Comparison of ENCODE assay signal across 8 cellular contexts in the genomic region with DNA sequence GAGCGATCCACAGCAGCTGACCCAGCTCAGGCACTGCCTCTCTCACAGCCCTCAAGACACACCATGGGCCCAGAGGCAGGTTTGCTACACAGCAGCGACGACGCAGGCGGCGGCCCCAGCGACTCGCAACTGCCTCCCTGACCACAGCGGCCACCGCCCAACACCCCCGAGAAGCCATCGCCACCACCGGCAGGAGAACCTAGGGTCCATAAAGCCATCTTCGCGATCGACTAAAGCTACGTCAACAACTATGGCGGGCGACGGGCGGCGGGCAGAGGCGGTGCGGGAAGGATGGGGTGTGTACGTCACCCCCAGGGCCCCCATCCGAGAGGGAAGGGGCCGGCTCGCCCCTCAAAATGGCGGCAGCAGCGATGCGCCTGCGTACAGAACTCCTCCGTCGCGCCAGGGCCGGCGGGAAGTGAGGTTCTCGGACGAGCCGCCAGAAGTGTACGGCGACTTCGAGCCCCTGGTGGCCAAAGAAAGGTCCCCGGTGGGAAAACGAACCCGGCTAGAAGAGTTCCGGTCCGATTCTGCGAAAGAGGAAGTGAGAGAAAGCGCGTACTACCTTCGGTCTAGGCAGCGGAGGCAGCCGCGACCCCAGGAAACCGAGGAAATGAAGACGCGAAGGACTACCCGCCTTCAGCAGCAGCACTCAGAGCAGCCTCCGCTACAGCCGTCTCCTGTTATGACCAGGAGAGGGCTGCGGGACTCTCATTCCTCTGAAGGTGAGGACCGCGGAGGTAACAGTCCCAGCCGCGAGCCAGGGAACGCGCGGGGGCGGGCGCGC. TPM values are rescaled to one million over a fixed set of nuclear protein-coding genes. Genes with fewer than 3 reads are reported as not detected.
A peak's percentile ranks its signal among the peaks of the same experiment; 100 is the strongest.
DNase-seq lines count a peak whose midpoint lies in the region; ATAC-seq and TF ChIP-seq lines count a peak whose summit lies in the region.

A gene with protein sequence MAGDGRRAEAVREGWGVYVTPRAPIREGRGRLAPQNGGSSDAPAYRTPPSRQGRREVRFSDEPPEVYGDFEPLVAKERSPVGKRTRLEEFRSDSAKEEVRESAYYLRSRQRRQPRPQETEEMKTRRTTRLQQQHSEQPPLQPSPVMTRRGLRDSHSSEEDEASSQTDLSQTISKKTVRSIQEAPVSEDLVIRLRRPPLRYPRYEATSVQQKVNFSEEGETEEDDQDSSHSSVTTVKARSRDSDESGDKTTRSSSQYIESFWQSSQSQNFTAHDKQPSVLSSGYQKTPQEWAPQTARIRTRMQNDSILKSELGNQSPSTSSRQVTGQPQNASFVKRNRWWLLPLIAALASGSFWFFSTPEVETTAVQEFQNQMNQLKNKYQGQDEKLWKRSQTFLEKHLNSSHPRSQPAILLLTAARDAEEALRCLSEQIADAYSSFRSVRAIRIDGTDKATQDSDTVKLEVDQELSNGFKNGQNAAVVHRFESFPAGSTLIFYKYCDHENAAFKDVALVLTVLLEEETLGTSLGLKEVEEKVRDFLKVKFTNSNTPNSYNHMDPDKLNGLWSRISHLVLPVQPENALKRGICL (plus strand): TSS at position 33 of the 787 bp plus-strand sequence. CDS start 218 bp downstream, at position 251.

- peak; percentile 54 for TF ChIP-seq POLR2A in testis (IDR thresholded peaks at IDR 0.05)

- peak; percentile 96 for DNase-seq in GM12864 (ENCODE audit: low read depth)
- DNase-seq in NCI-H1092 treated with DMSO at 0.1 percent for 48 hours (lab: John Stamatoyannopoulos, UW), result peak; percentile 99
- peak; percentile 99 for DNase-seq in SKM-1 (lab: John Stamatoyannopoulos, UW; ENCODE audit: unreplicated experiment)
- peak; percentile 94 to 95 for DNase-seq in activated naive CD4-positive, alpha-beta T cell treated with anti-CD3 and anti-CD28 coated beads, Interleukin-2, amount 50 U/mL, for 72 hours (ENCODE audit: low spot score in 2 of 2)
- DNase-seq in glomerular endothelial cell (ENCODE audit: extremely low read depth, low read depth, low spot score), result peak; percentile 84
- DNase-seq in omental fat pad (ENCODE audit: low spot score), result peak; percentile 67
- DNase-seq in testis, result peak; percentile 96

- 0% methylated on average over 6 to 63 of the region's 72 CpGs for WGBS in testis, 2 donors

- no peaks in the 10 kb centered on the region for H3K36me3 ChIP-seq in testis (ENCODE audit: low read depth, missing control alignments)

- peaks cover 7% of the 10 kb centered on the region for H3K4me1 ChIP-seq in testis

- H3K27ac Mint-ChIP-seq in activated naive CD4-positive, alpha-beta T cell treated with anti-CD3 and anti-CD28 coated beads, Interleukin-2, amount 50 U/mL, for 72 hours, result peak within 1 kb of the TSS; percentile 99 to 100

- H3K9me3 ChIP-seq in testis, result no peaks in the 10 kb centered on the region

- no peaks in the 10 kb centered on the region for H3K27me3 ChIP-seq in testis

- H3K4me3 ChIP-seq in GM12864 (ENCODE audit: low read depth, low read length) (peak within 1 kb of the TSS; percentile 78), testis (peak within 1 kb of the TSS; percentile 81 to 88)

- H3K27ac ChIP-seq in testis, result peak within 1 kb of the TSS; percentile 95 to 98

- ATAC-seq in HG02623 (IDR thresholded peaks at IDR 0.05; ENCODE audit: unreplicated experiment) (peak; percentile 66), omental fat pad (ENCODE audit: low FRiP score) (peak; percentile 95)
- ATAC-seq in activated naive CD4-positive, alpha-beta T cell treated with anti-CD3 and anti-CD28 coated beads, Interleukin-2, amount 50 U/mL, for 72 hours, result peak; percentile 71 to 84

- peaks cover 36 to 39% of the 10 kb centered on the region in 2 donors for H3K36me3 Mint-ChIP-seq in activated naive CD4-positive, alpha-beta T cell treated with anti-CD3 and anti-CD28 coated beads, Interleukin-2, amount 50 U/mL, for 72 hours

- TF ChIP-seq CTCF in GM12864 (IDR thresholded peaks at IDR 0.05; ENCODE audit: low read depth, low read length, missing control alignments), result peak; percentile 37
- peak in 1 of 3 donors; percentile 30 for TF ChIP-seq CTCF in omental fat pad (IDR thresholded peaks at IDR 0.05)
- TF ChIP-seq CTCF in testis (IDR thresholded peaks at IDR 0.05), result peak; percentile 36 to 80 (median 79)

- intact Hi-C loops in testis (cut with DNase I; ENCODE audit: low total_unique reads), result loop anchor here (10.0 kb wide), 1 partner anchor 72 kb away; a partner anchor contains a TSS

- no peaks in the 10 kb centered on the region for H3K9me3 Mint-ChIP-seq in activated naive CD4-positive, alpha-beta T cell treated with anti-CD3 and anti-CD28 coated beads, Interleukin-2, amount 50 U/mL, for 72 hours

RNA-seq across cellular contexts. Expression of the gene that starts here (rescaled TPM):
- total RNA-seq in activated naive CD4-positive, alpha-beta T cell treated with anti-CD3 and anti-CD28 coated beads, Interleukin-2, amount 50 U/mL, for 72 hours, result 10 to 100 TPM; 48.3 to 53.0 TPM
- 29.7 and 35.7 TPM in 2 replicates for total RNA-seq in glomerular endothelial cell
- total RNA-seq in omental fat pad, result 10 to 100 TPM; 57.3 to 88.4 (median 65.8) TPM
- total RNA-seq in testis, result 10 to 100 TPM; 62.7 to 63.7 TPM
- polyA plus RNA-seq in testis (ENCODE audit: insufficient read depth, low read depth, low replicate concordance), result 72.3 TPM

Comparison
In these comparisons a context has a peak if more than half of its experiments do, and no peak if none do; other contexts are left out.
1. Peak in every context shown above with its lines: DNase-seq, ATAC-seq, H3K4me3 ChIP-seq and H3K27ac ChIP-seq.